Comparison of ENCODE assay signal across 9 cellular contexts in the genomic region with DNA sequence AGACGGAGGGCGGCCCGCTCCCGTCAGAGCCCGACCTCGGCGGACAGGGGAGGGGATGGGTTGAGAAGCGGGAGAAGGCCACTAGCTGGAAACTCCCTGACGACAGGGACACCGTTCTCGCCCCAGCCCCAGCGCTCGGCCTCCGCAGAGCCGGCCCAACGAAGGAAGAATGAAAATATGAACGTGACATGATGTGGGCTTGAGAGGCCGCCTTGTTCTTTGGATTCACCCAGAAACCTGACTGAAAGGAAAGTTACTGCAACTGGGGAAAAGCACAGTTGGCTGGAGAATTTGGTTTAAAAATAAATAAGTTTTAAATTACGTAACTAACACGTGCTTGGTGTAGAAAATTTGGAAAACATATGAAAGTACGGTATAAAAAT. TPM values are rescaled to one million over a fixed set of nuclear protein-coding genes. Genes with fewer than 3 reads are reported as not detected.
A peak's percentile ranks its signal among the peaks of the same experiment; 100 is the strongest.
DNase-seq lines count a peak whose midpoint lies in the region; ATAC-seq, FAIRE-seq and TF ChIP-seq lines count a peak whose summit lies in the region.
"Had no signal": no experiment of that assay in that cellular context is flagged by ENCODE, and none has a peak within 500 bp of the region (broad histone marks: within the 10 kb centered on the region; RNA-seq: fewer than 3 reads in every experiment).

No MANE protein-coding gene starts in this region.

- peaks cover 3% of the 10 kb centered on the region for H3K36me3 Mint-ChIP-seq in stimulated activated naive CD8-positive, alpha-beta T cell treated with anti-CD3 and anti-CD28 coated beads, Interleukin-15, Interleukin-2, amounts not matched to agents 100 ng/mL and 50 ng/mL, for 24 hours (ENCODE audit: low read depth)

- 3% methylated on average over 20 of the region's 21 CpGs for WGBS in HepG2 (ENCODE audit: low lambda C conversion rate)

- DNase-seq in NCI-H2029 (lab: John Stamatoyannopoulos, UW) = peak; percentile 48
- no peak for DNase-seq in NCI-H2029 treated with DMSO at 0.1 percent for 48 hours (lab: John Stamatoyannopoulos, UW)
- DNase-seq in RWPE1 (ENCODE audit: low spot score) = peak; percentile 49
- peak; percentile 64 for DNase-seq in HepG2 (ENCODE audit: low spot score)
- no peak for DNase-seq in KG1 (lab: John Stamatoyannopoulos, UW)

- no peak for FAIRE-seq in HepG2 (lab: Jason Lieb, UNC)
- FAIRE-seq: G401.6 had no signal

- H2AFZ ChIP-seq in HepG2 (ENCODE audit: low read length) = no peak overlapping the region

- H3K9ac ChIP-seq in HepG2 (ENCODE audit: insufficient read depth, low read depth, low read length) = peak overlapping the region; percentile 95

- TF ChIP-seq EP300 in HepG2 (IDR thresholded peaks at IDR 0.05; ENCODE audit: low read depth in 2 of 2, low read length in 2 of 2) (no peak), HepG2 (CRISPR knock-in tag; IDR thresholded peaks at IDR 0.05; ENCODE audit: borderline replicate concordance) (no peak)

- in situ Hi-C loops in HepG2 (cut with HindIII; ENCODE audit: extremely low pct_ligation_motif_present, low pct_unique_long_range_greater_than_20kb) = no loop called here

- peak overlapping the region; percentile 65 to 88 (median 86) for H3K4me3 ChIP-seq in HepG2 (replicated peaks in 1 of 3; ENCODE audit: insufficient read depth in 1 of 3, low read depth in 2 of 3, low read length in 3 of 3)

- H3K79me2 ChIP-seq in HepG2 (ENCODE audit: insufficient read depth, low read length) = no peaks in the 10 kb centered on the region

- no peaks in the 10 kb centered on the region for H4K20me1 ChIP-seq in HepG2 (ENCODE audit: insufficient read depth, low read length)

- TSS peak; percentile 94 for BruUV-seq in HepG2 (replicated peaks; lab: Mats Ljungman, UMichigan)

- H3K4me1 ChIP-seq in HepG2 (ENCODE audit: insufficient read depth, low read length) = peaks cover 32% of the 10 kb centered on the region

- peak overlapping the region; percentile 96 for H3K27ac Mint-ChIP-seq in stimulated activated naive CD8-positive, alpha-beta T cell treated with anti-CD3 and anti-CD28 coated beads, Interleukin-15, Interleukin-2, amounts not matched to agents 100 ng/mL and 50 ng/mL, for 24 hours

- H3K27ac ChIP-seq in RWPE1 (peak overlapping the region; percentile 94), cingulate gyrus (ENCODE audit: low read depth, low read length) (peak overlapping the region; percentile 94), HepG2 (ENCODE audit: extremely low read length, insufficient read depth, low read length) (peak overlapping the region; percentile 91)

- no peaks in the 10 kb centered on the region for H3K9me3 Mint-ChIP-seq in stimulated activated naive CD8-positive, alpha-beta T cell treated with anti-CD3 and anti-CD28 coated beads, Interleukin-15, Interleukin-2, amounts not matched to agents 100 ng/mL and 50 ng/mL, for 24 hours

- H3K9me3 ChIP-seq in HepG2 (ENCODE audit: low read length) = no peaks in the 10 kb centered on the region

- POLR2A ChIA-PET in RWPE1 (lab: Yijun Ruan, JAX; ENCODE audit: low non-redundant PET) = interaction anchor here (1.3 kb wide), 1 partner anchor 13 kb away, joined by 7 read pairs; no protein-coding TSS in a partner anchor
- POLR2A ChIA-PET in HepG2 (lab: Yijun Ruan, JAX) = interaction anchor here (0.8 to 3.1 kb wide), 31 partner anchors 9 to 943 kb away, joined by 3 to 35 read pairs (median 4); a partner anchor contains a TSS

- intact Hi-C loops in HepG2 (cut with micrococcal nuclease; ENCODE audit: unreplicated experiment) = no loop called here

- H3K36me3 ChIP-seq in HepG2 (replicated peaks in 1 of 2; ENCODE audit: control insufficient read depth in 1 of 2, insufficient read depth in 2 of 2, low read length in 2 of 2) = no peaks in the 10 kb centered on the region

- H3K4me3 Mint-ChIP-seq in stimulated activated naive CD8-positive, alpha-beta T cell treated with anti-CD3 and anti-CD28 coated beads, Interleukin-15, Interleukin-2, amounts not matched to agents 100 ng/mL and 50 ng/mL, for 24 hours = peak overlapping the region; percentile 99

- ATAC-seq in HG02623 (IDR thresholded peaks at IDR 0.05; ENCODE audit: unreplicated experiment) (peak; percentile 29), HepG2 (peak; percentile 71)

- TF ChIP-seq RAD21 in HepG2 (CRISPR knock-in tag; IDR thresholded peaks at IDR 0.05) = no peak

- peaks cover 8 to 55% of the 10 kb centered on the region in 2 experiments; a peak in 4 of 5 replicates for H3K27me3 ChIP-seq in HepG2 (ENCODE audit: control insufficient read depth in 1 of 2, insufficient read depth in 2 of 2, low read length in 2 of 2)

- CTCF ChIA-PET in RWPE1 (lab: Yijun Ruan, JAX) (interaction anchor here (0.6 to 1.6 kb wide), 3 partner anchors 14 to 28 kb away, joined by 3 to 6 read pairs (median 4); no protein-coding TSS in a partner anchor), HepG2 (lab: Yijun Ruan, JAX; ENCODE audit: low intra/inter-chr PET ratio, low total read pairs) (no interaction called here)

- peaks cover 39% of the 10 kb centered on the region for H3K4me1 Mint-ChIP-seq in stimulated activated naive CD8-positive, alpha-beta T cell treated with anti-CD3 and anti-CD28 coated beads, Interleukin-15, Interleukin-2, amounts not matched to agents 100 ng/mL and 50 ng/mL, for 24 hours (ENCODE audit: low read depth)

- H3K4me2 ChIP-seq in HepG2 (ENCODE audit: low read depth, low read length) = peak overlapping the region; percentile 100

- H3K27me3 Mint-ChIP-seq in stimulated activated naive CD8-positive, alpha-beta T cell treated with anti-CD3 and anti-CD28 coated beads, Interleukin-15, Interleukin-2, amounts not matched to agents 100 ng/mL and 50 ng/mL, for 24 hours = peaks cover 16% of the 10 kb centered on the region

- TF ChIP-seq POLR2A in HepG2 (IDR thresholded peaks at IDR 0.05; ENCODE audit: insufficient read depth in 1 of 2, low read depth in 2 of 2, low read length in 2 of 2) = no peak

- no peak for TF ChIP-seq CTCF in RWPE1 (conservative IDR thresholded peaks at IDR 0.05; ENCODE audit: low read depth)
- no peak for TF ChIP-seq CTCF in HepG2 (CRISPR knock-in tag; IDR thresholded peaks at IDR 0.05)

TF ChIP-seq in HepG2, 621 proteins besides CTCF, POLR2A, EP300 and RAD21 (continues in another document):
- TF ChIP-seq NCOA2 (CRISPR knock-in tag; IDR thresholded peaks at IDR 0.05) (no peak), MTF1 (CRISPR knock-in tag; IDR thresholded peaks at IDR 0.05) (no peak), GTF3A (CRISPR knock-in tag; conservative IDR thresholded peaks at IDR 0.05) (no peak)

RNA-seq across cellular contexts. Expression of a gene that starts 21.1 kb away (rescaled TPM):
- total RNA-seq in HepG2 (2016; rRNA removed; fragmentation: Illumina TruSeq; extraction: Trizol) = not detected in 2 replicates
- total RNA-seq in HepG2 (2016; cell fraction: cytosol; rRNA removed; fragmentation: Illumina TruSeq; extraction: Trizol; ENCODE audit: low read depth) = not detected in 2 replicates
- total RNA-seq in HepG2 (2016; cell fraction: insoluble cytoplasmic fraction; rRNA removed; fragmentation: Illumina TruSeq; extraction: Trizol) = not detected in 2 replicates
- total RNA-seq in HepG2 (2016; cell fraction: membrane; rRNA removed; fragmentation: Illumina TruSeq; extraction: Trizol) = not detected in 2 replicates
- total RNA-seq in HepG2 (2016; cell fraction: nucleus; rRNA removed; fragmentation: Illumina TruSeq; extraction: Trizol) = not detected in 2 replicates
- 0.01 TPM in 1 of 2 replicates, not detected in the other for polyA plus RNA-seq in HepG2 (2011; rRNA removed)
- not detected in 2 replicates for polyA plus RNA-seq in HepG2 (2011; cell fraction: cytosol; rRNA removed)
- not detected in 2 replicates for polyA plus RNA-seq in HepG2 (2011; cell fraction: nucleus; rRNA removed)
- not detected in 2 replicates for polyA plus RNA-seq in HepG2 (2012)
- not detected in 2 replicates for polyA plus RNA-seq in HepG2 (2016; cell fraction: cytosol; fragmentation: Illumina TruSeq; extraction: Trizol; ENCODE audit: low read depth)
- not detected in 2 replicates for polyA plus RNA-seq in HepG2 (2016; cell fraction: insoluble cytoplasmic fraction; fragmentation: Illumina TruSeq; extraction: Trizol; ENCODE audit: low read depth)
- not detected in 2 replicates for polyA plus RNA-seq in HepG2 (2016; cell fraction: membrane; fragmentation: Illumina TruSeq; extraction: Trizol; ENCODE audit: low read depth)
- polyA plus RNA-seq in HepG2 (2016; cell fraction: nucleus; fragmentation: Illumina TruSeq; extraction: Trizol; ENCODE audit: insufficient read depth, low read depth) = not detected in 2 replicates
- 17.0 TPM in 1 of 2 replicates, not detected in the other for polyA minus RNA-seq in HepG2 (2011; rRNA and poly(A)+ RNA removed; ENCODE audit: low replicate concordance)
- polyA minus RNA-seq in HepG2 (2011; cell fraction: cytosol; rRNA and poly(A)+ RNA removed) = 0.10 TPM in 1 of 2 replicates, not detected in the other
- polyA minus RNA-seq in HepG2 (2011; cell fraction: nucleus; rRNA and poly(A)+ RNA removed) = 0.25 TPM in 1 of 2 replicates, not detected in the other

RNA-seq across cellular contexts. Expression of a gene that starts 40.4 kb away (rescaled TPM):
- total RNA-seq in HepG2 (2016; rRNA removed; fragmentation: Illumina TruSeq; extraction: Trizol) = 15.1 and 16.0 TPM in 2 replicates
- 4.7 and 13.7 TPM in 2 replicates for total RNA-seq in HepG2 (2016; cell fraction: cytosol; rRNA removed; fragmentation: Illumina TruSeq; extraction: Trizol; ENCODE audit: low read depth)
- 13.4 and 18.2 TPM in 2 replicates for total RNA-seq in HepG2 (2016; cell fraction: insoluble cytoplasmic fraction; rRNA removed; fragmentation: Illumina TruSeq; extraction: Trizol)
- 11.1 and 11.3 TPM in 2 replicates for total RNA-seq in HepG2 (2016; cell fraction: membrane; rRNA removed; fragmentation: Illumina TruSeq; extraction: Trizol)
- 12.0 and 13.2 TPM in 2 replicates for total RNA-seq in HepG2 (2016; cell fraction: nucleus; rRNA removed; fragmentation: Illumina TruSeq; extraction: Trizol)
- 17.1 and 19.8 TPM in 2 replicates for polyA plus RNA-seq in HepG2 (2011; rRNA removed)
- 12.3 and 17.8 TPM in 2 replicates for polyA plus RNA-seq in HepG2 (2011; cell fraction: cytosol; rRNA removed)
- 45.5 and 45.6 TPM in 2 replicates for polyA plus RNA-seq in HepG2 (2011; cell fraction: nucleus; rRNA removed)
- 11.8 and 15.4 TPM in 2 replicates for polyA plus RNA-seq in HepG2 (2012)
- polyA plus RNA-seq in HepG2 (2016; cell fraction: cytosol; fragmentation: Illumina TruSeq; extraction: Trizol; ENCODE audit: low read depth) = 5.9 and 6.8 TPM in 2 replicates
- 13.7 and 14.0 TPM in 2 replicates for polyA plus RNA-seq in HepG2 (2016; cell fraction: insoluble cytoplasmic fraction; fragmentation: Illumina TruSeq; extraction: Trizol; ENCODE audit: low read depth)
- polyA plus RNA-seq in HepG2 (2016; cell fraction: membrane; fragmentation: Illumina TruSeq; extraction: Trizol; ENCODE audit: low read depth) = 8.4 and 8.6 TPM in 2 replicates
- polyA plus RNA-seq in HepG2 (2016; cell fraction: nucleus; fragmentation: Illumina TruSeq; extraction: Trizol; ENCODE audit: insufficient read depth, low read depth) = 27.6 and 30.0 TPM in 2 replicates
- 28.6 and 32.9 TPM in 2 replicates for polyA minus RNA-seq in HepG2 (2011; rRNA and poly(A)+ RNA removed; ENCODE audit: low replicate concordance)
- 5.3 and 7.2 TPM in 2 replicates for polyA minus RNA-seq in HepG2 (2011; cell fraction: cytosol; rRNA and poly(A)+ RNA removed)
- polyA minus RNA-seq in HepG2 (2011; cell fraction: nucleus; rRNA and poly(A)+ RNA removed) = 33.6 and 36.6 TPM in 2 replicates

Comparison
In these comparisons a context has a peak if more than half of its experiments do, and no peak if none do; other contexts are left out.
1. DNase-seq: peak in NCI-H2029 (single experiment), RWPE1 (single experiment) and HepG2 (single experiment); none in NCI-H2029 treated with DMSO at 0.1 percent for 48 hours (single experiment) and KG1 (single experiment).
2. Peak in every context shown above with its lines, with median percentiles within 50 percentile points of each other: H3K27ac ChIP-seq.